In the genomic region with DNA sequence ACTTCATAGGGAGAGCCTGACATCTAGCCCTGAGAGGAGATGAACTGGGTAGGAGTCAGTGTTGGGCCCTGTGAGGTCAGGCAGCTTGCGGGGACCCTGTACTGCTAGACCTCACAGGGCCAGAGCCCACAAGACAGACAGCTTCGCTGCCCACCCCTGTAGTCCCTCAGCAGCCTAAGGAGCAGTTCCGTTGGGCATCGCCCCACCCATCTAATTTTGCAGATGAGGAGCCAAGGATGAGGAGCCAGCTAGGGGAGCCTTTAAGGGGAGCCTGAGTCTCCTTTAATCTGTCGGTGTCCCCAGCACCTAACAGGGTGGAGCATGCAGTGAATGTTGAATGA, we compare ENCODE assay signal across 8 cellular contexts. TPM values are rescaled to one million over a fixed set of nuclear protein-coding genes. Genes with fewer than 3 reads are reported as not detected.
A peak's percentile ranks its signal among the peaks of the same experiment; 100 is the strongest.
DNase-seq lines count a peak whose midpoint lies in the region; ATAC-seq and TF ChIP-seq lines count a peak whose summit lies in the region.

No MANE protein-coding gene starts in this region.

- ATAC-seq in GM18909 (IDR thresholded peaks at IDR 0.05; ENCODE audit: poor library complexity, unreplicated experiment) = peak; percentile 15
- no peak for ATAC-seq in HG03139 (IDR thresholded peaks at IDR 0.05; ENCODE audit: unreplicated experiment)

- H3K27me3 Mint-ChIP-seq in IgD-negative memory B cell = no peaks in the 10 kb centered on the region

- no peak for TF ChIP-seq RAD21 in liver (IDR thresholded peaks at IDR 0.05)

- H3K4me3 ChIP-seq in breast epithelium (peak overlapping the region; percentile 89 to 96 (median 94)), liver (ENCODE audit: low read depth in 1 of 3, low read length in 3 of 3) (peak overlapping the region; percentile 50 to 86 (median 57)), thyroid gland (replicated peaks in 1 of 3) (peak overlapping the region; percentile 53 to 95 (median 61))

- peak overlapping the region; percentile 91 to 98 (median 94) for H3K4me3 Mint-ChIP-seq in IgD-negative memory B cell

- H3K27me3 ChIP-seq in breast epithelium (no peaks in the 10 kb centered on the region), liver (ENCODE audit: control insufficient read depth in 4 of 4, insufficient read depth in 4 of 4, low read length in 3 of 4) (no peaks in the 10 kb centered on the region), thyroid gland (no peaks in the 10 kb centered on the region)

- H3K27ac Mint-ChIP-seq in IgD-negative memory B cell = peak overlapping the region; percentile 83 to 97 (median 90)

- H3K4me1 Mint-ChIP-seq in IgD-negative memory B cell = peaks cover 15 to 17% (median 16%) of the 10 kb centered on the region in 3 donors

- no peak for TF ChIP-seq POLR2A in breast epithelium (IDR thresholded peaks at IDR 0.05)
- no peak for TF ChIP-seq POLR2A in thyroid gland (IDR thresholded peaks at IDR 0.05)

- no peaks in the 10 kb centered on the region for H3K9me3 Mint-ChIP-seq in IgD-negative memory B cell

- peaks cover 3% of the 10 kb centered on the region for H3K36me3 Mint-ChIP-seq in IgD-negative memory B cell

- H3K9ac ChIP-seq in liver (ENCODE audit: low read depth in 1 of 2, low read length in 2 of 2) = peak overlapping the region; percentile 36 to 63

- DNase-seq in breast epithelium (ENCODE audit: low spot score in 2 of 2) = no peak
- DNase-seq in thyroid gland = no peak
- DNase-seq in islet precursor cell = no peak
- DNase-seq in activated CD4-positive, alpha-beta T cell treated with anti-CD3 and anti-CD28 coated beads, Interleukin-2, amount 50 U/mL, for 1 hour = no peak

- no peak for TF ChIP-seq CTCF in breast epithelium (IDR thresholded peaks at IDR 0.05)
- TF ChIP-seq CTCF in liver (IDR thresholded peaks at IDR 0.05; ENCODE audit: low read depth, low read length, missing input control) = no peak
- TF ChIP-seq CTCF in thyroid gland (IDR thresholded peaks at IDR 0.05) = no peak

- H3K9me3 ChIP-seq in breast epithelium (no peaks in the 10 kb centered on the region), liver (ENCODE audit: control insufficient read depth in 4 of 4, low read length in 3 of 4) (no peaks in the 10 kb centered on the region), thyroid gland (no peaks in the 10 kb centered on the region)

- H3K4me1 ChIP-seq in breast epithelium = peaks cover 7 to 9% of the 10 kb centered on the region in 2 donors
- peaks cover 0 to 24% (median 18%) of the 10 kb centered on the region in 4 donors for H3K4me1 ChIP-seq in liver (ENCODE audit: control insufficient read depth in 4 of 4, insufficient read depth in 4 of 4, low read length in 3 of 4)
- H3K4me1 ChIP-seq in thyroid gland = peaks cover 14 to 17% of the 10 kb centered on the region in 2 donors

- H3K27ac ChIP-seq in breast epithelium = peak overlapping the region; percentile 92 to 94
- H3K27ac ChIP-seq in liver (ENCODE audit: low read depth in 1 of 2, low read length in 2 of 2) = peak overlapping the region; percentile 55 to 57
- H3K27ac ChIP-seq in thyroid gland = peak overlapping the region; percentile 71 to 82 (median 82)

- WGBS in liver = 31% methylated on average over 5 of the region's 5 CpGs
- WGBS in thyroid gland, 2 donors = 31 to 37% methylated on average over 4 to 5 of the region's 5 CpGs

- H3K36me3 ChIP-seq in breast epithelium (peaks cover 7% of the 10 kb centered on the region), liver (ENCODE audit: control insufficient read depth in 4 of 4, insufficient read depth in 3 of 4, low read depth in 1 of 4, low read length in 3 of 4) (peaks cover 12 to 26% (median 20%) of the 10 kb centered on the region in 4 donors), thyroid gland (peaks cover 28% of the 10 kb centered on the region in 2 donors)

- intact Hi-C loops in breast epithelium (cut with DNase I; ENCODE audit: low total_unique reads) (loop anchor here (1.0 kb wide), 1 partner anchor 31 kb away; a partner anchor contains a TSS), thyroid gland (cut with DNase I) (no loop called here)

TF ChIP-seq in liver, 16 proteins besides CTCF, POLR2A, EP300 and RAD21:
- TF ChIP-seq GABPA (IDR thresholded peaks at IDR 0.05 in 1 of 2, conservative IDR thresholded peaks at IDR 0.05 in 1 of 2) (no peak), EGR1 (IDR thresholded peaks at IDR 0.05; ENCODE audit: low read depth in 2 of 2) (no peak), FOXA1 (IDR thresholded peaks at IDR 0.05) (no peak)
- TF ChIP-seq, protein P1, sequence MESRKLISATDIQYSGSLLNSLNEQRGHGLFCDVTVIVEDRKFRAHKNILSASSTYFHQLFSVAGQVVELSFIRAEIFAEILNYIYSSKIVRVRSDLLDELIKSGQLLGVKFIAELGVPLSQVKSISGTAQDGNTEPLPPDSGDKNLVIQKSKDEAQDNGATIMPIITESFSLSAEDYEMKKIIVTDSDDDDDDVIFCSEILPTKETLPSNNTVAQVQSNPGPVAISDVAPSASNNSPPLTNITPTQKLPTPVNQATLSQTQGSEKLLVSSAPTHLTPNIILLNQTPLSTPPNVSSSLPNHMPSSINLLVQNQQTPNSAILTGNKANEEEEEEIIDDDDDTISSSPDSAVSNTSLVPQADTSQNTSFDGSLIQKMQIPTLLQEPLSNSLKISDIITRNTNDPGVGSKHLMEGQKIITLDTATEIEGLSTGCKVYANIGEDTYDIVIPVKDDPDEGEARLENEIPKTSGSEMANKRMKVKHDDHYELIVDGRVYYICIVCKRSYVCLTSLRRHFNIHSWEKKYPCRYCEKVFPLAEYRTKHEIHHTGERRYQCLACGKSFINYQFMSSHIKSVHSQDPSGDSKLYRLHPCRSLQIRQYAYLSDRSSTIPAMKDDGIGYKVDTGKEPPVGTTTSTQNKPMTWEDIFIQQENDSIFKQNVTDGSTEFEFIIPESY (IDR thresholded peaks at IDR 0.05) = no peak

RNA-seq across cellular contexts. Expression of a gene that starts 0.8 kb away (rescaled TPM):
- polyA plus RNA-seq in IgD-negative memory B cell (139 TPM), liver (100 to 1,000 TPM; 177 to 191 TPM)
- total RNA-seq in breast epithelium (100 to 1,000 TPM in 1 of 3 donors, 10 to 100 TPM in 2; 97.9 to 103 (median 98.4) TPM), liver (10 to 100 TPM; 90.4 to 96.0 TPM), thyroid gland (100 to 1,000 TPM in 3 of 4 donors, 10 to 100 TPM in 1; 95.7 to 172 (median 126) TPM)

RNA-seq across cellular contexts. Expression of a gene that starts 16.7 kb away (rescaled TPM):
- polyA plus RNA-seq in IgD-negative memory B cell (5.2 TPM), liver (10 to 100 TPM in 1 of 2 donors, 1 to 10 TPM in 1; 4.9 to 13.0 TPM)
- total RNA-seq in breast epithelium (10 to 100 TPM; 20.0 to 28.8 (median 23.6) TPM), liver (10 to 100 TPM in 1 of 2 donors, 1 to 10 TPM in 1; 8.3 to 10.5 TPM), thyroid gland (10 to 100 TPM; 34.4 to 60.6 (median 38.8) TPM)

RNA-seq across cellular contexts. Expression of a gene that starts 24.1 kb away (rescaled TPM):
- polyA plus RNA-seq in IgD-negative memory B cell (35.9 TPM), liver (10 to 100 TPM; 23.1 to 28.7 TPM)
- total RNA-seq in breast epithelium (10 to 100 TPM; 43.8 to 62.6 (median 58.1) TPM), liver (10 to 100 TPM; 37.0 to 40.7 TPM), thyroid gland (10 to 100 TPM; 49.3 to 78.7 (median 62.0) TPM)

RNA-seq across cellular contexts. Expression of a gene that starts 31.4 kb away (rescaled TPM):
- not detected for polyA plus RNA-seq in IgD-negative memory B cell
- total RNA-seq in breast epithelium = under 1 TPM; 0.15 to 0.48 (median 0.33) TPM
- under 1 TPM; 0.09 to 0.17 TPM for total RNA-seq in liver
- polyA plus RNA-seq in liver = under 1 TPM; 0.07 to 0.23 TPM
- total RNA-seq in thyroid gland = 1 to 10 TPM in 2 of 4 donors, under 1 TPM in 1, not detected in 1; 0.27 to 2.7 (median 2.3) TPM
